29 cellular contexts compared by ENCODE assay signal in the genomic region with DNA sequence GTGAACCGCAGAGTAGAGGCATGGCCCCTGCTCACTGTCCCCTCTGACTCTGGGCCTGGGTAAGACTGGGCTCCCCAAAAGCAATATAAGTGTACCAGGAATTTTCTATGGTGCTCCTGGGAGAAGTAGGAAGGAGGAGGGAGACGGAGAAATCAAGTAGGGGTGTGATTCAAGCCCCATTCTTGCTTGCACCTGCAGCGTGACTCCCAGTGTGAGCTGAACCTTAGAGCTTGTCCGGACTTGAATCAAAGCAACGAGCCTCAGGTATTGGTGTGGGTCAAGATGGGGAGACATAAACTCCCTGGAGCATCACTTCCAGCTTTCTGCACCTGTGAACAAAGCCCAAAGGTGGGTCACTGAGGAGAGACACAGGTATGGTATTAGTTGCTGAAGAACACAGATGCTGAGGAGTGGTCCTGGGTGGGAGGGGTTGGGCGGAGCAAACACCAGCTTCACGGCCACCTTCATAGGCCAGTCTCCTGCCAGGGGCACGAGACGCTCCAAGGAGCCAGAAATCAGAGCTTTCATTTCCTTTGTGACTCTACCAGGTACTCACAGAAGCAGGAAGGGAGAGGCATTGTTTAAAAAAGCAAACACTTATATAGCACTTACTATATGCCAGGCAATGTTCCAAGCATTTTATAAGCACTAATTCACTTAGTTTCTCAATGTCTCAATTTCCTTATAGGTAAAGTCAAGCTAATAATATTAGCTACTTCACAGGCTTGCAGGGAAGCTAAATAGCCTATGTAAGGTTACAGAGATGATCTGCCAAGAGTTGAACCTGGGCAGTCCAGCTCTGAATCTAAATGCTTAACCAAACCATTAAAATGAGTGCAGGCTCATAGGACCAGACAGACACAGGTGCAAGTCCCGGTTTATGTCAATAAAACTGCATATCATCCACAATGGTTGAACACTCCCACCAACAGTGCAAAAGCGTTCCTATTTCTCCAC.
DNase-seq lines count a peak whose midpoint lies in the region; ATAC-seq and TF ChIP-seq lines count a peak whose summit lies in the region.
"Had no signal": no experiment of that assay in that cellular context is flagged by ENCODE, and none has a peak within 500 bp of the region (broad histone marks: within the 10 kb centered on the region; RNA-seq: fewer than 3 reads in every experiment).

No MANE protein-coding gene starts in this region.

- DNase-seq in GM10248 (ENCODE audit: extremely low spot score) (peak; percentile 0), NCI-H2196 (lab: John Stamatoyannopoulos, UW; ENCODE audit: unreplicated experiment) (peak; percentile 71), mucosa of descending colon (peak in 2 of 3 donors; percentile 35 to 55), right lobe of liver (no peak), KG1 (lab: John Stamatoyannopoulos, UW) (no peak), islet precursor cell (no peak), SK-N-DZ (ENCODE audit: low spot score) (no peak)
- no peak for DNase-seq in central memory CD8-positive, alpha-beta T cell (ENCODE audit: low spot score in 2 of 2)
- DNase-seq: activated CD4-positive, alpha-beta memory T cell treated with anti-CD3 and anti-CD28 coated beads for 36 hours; activated CD4-positive, alpha-beta T cell treated with anti-CD3 and anti-CD28 coated beads for 1 hour; activated CD8-positive, alpha-beta memory T cell treated with anti-CD3 and anti-CD28 coated beads, Interleukin-2, amount 50 U/mL, for 4 hours; activated naive CD4-positive, alpha-beta T cell treated with Interleukin-2 at 50 U/mL for 16 hours; central memory CD4-positive, alpha-beta T cell; gastrocnemius medialis; H7; KBM-7; kidney glomerular epithelial cell; MG63; NCI-H524; NK-92 treated with Interleukin-12 subunit alpha and Interleukin-12 subunit beta, amount 100 ng/mL, for 24 hours; PC-9; Right ventricle myocardium superior; stimulated activated naive B cell treated with anti-CD40 and anti-IgM and Interleukin-4, amounts not matched to agents 10 μg/mL and 1 μg/mL and 100 μg/mL, for 72 hours; substantia nigra had no signal

- H3K4me1 Mint-ChIP-seq in central memory CD8-positive, alpha-beta T cell = peaks cover 31% of the 10 kb centered on the region

- H3K4me1 ChIP-seq in mucosa of descending colon (ENCODE audit: low read depth) (peaks cover 17% of the 10 kb centered on the region), right lobe of liver (no peaks in the 10 kb centered on the region)
- H3K4me1 ChIP-seq: gastrocnemius medialis had no signal

- no peak for TF ChIP-seq POLR2A in right lobe of liver (IDR thresholded peaks at IDR 0.05)

- H3K4me3 Mint-ChIP-seq in central memory CD8-positive, alpha-beta T cell = no peak overlapping the region
- H3K4me3 Mint-ChIP-seq: activated CD4-positive, alpha-beta memory T cell treated with anti-CD3 and anti-CD28 coated beads for 36 hours; activated T-helper 1 cell treated with anti-CD3 and anti-CD28 coated beads, Interleukin-12 subunit alpha, Interleukin-12 subunit beta, Interleukin-2, Interleukin-4 antibody, amounts not matched to agents 30 ng/mL and 10 ng/mL and 1 ng/mL, durations not matched to agents 14 hours and 24 hours and 36 hours; stimulated activated naive B cell treated with anti-CD40 and anti-IgM and Interleukin-4, amounts not matched to agents 10 μg/mL and 1 μg/mL and 100 μg/mL, for 72 hours; T-helper 2 cell treated with Interferon-gamma antibody and Interleukin-4, amounts not matched to agents 5 μg/mL and 100 μg/mL, for 36 hours had no signal

- H3K27ac Mint-ChIP-seq in central memory CD8-positive, alpha-beta T cell (ENCODE audit: low read depth) = peak overlapping the region; percentile 29
- H3K27ac Mint-ChIP-seq: activated CD4-positive, alpha-beta memory T cell treated with anti-CD3 and anti-CD28 coated beads for 36 hours; activated T-helper 1 cell treated with anti-CD3 and anti-CD28 coated beads, Interleukin-12 subunit alpha, Interleukin-12 subunit beta, Interleukin-2, Interleukin-4 antibody, amounts not matched to agents 30 ng/mL and 10 ng/mL and 1 ng/mL, durations not matched to agents 14 hours and 24 hours and 36 hours; stimulated activated naive B cell treated with anti-CD40 and anti-IgM and Interleukin-4, amounts not matched to agents 10 μg/mL and 1 μg/mL and 100 μg/mL, for 72 hours; T-helper 2 cell treated with Interferon-gamma antibody and Interleukin-4, amounts not matched to agents 5 μg/mL and 100 μg/mL, for 36 hours had no signal

- H3K9me3 ChIP-seq in mucosa of descending colon = no peaks in the 10 kb centered on the region
- H3K9me3 ChIP-seq in right lobe of liver = no peaks in the 10 kb centered on the region
- H3K9me3 ChIP-seq: gastrocnemius medialis, MG63 had no signal

- H3K36me3 Mint-ChIP-seq in central memory CD8-positive, alpha-beta T cell (ENCODE audit: insufficient read depth) = peaks cover 1% of the 10 kb centered on the region
- H3K36me3 Mint-ChIP-seq: activated CD4-positive, alpha-beta memory T cell treated with anti-CD3 and anti-CD28 coated beads for 36 hours had no signal

- H3K36me3 ChIP-seq in mucosa of descending colon (ENCODE audit: low read depth) (no peaks in the 10 kb centered on the region), right lobe of liver (no peaks in the 10 kb centered on the region)
- H3K36me3 ChIP-seq: BLaER1 treated with 17β-estradiol and CSF1 and Interleukin-3, amounts not matched to agents 10 nM and 100 nM; gastrocnemius medialis; MG63 had no signal

- 60% methylated on average over 9 of the region's 11 CpGs for WGBS in right lobe of liver (ENCODE audit: insufficient coverage, low coverage, low lambda C conversion rate, missing lambda C conversion rate)

- ATAC-seq in central memory CD8-positive, alpha-beta T cell (replicated peaks; ENCODE audit: extremely low read depth, poor library complexity, severe bottlenecking) = no peak
- ATAC-seq in mucosa of descending colon (peak; percentile 86), right lobe of liver (no peak)
- ATAC-seq: gastrocnemius medialis; stimulated activated naive B cell treated with anti-CD40 and anti-IgM and Interleukin-4, amounts not matched to agents 10 μg/mL and 1 μg/mL and 100 μg/mL, for 72 hours had no signal

- no peak overlapping the region for H3K4me3 ChIP-seq in mucosa of descending colon
- H3K4me3 ChIP-seq in right lobe of liver = no peak overlapping the region
- H3K4me3 ChIP-seq: BLaER1 treated with 17β-estradiol and CSF1 and Interleukin-3, amounts not matched to agents 10 nM and 100 nM; gastrocnemius medialis; MG63; PC-9; skin epidermis had no signal

- intact Hi-C loops in mucosa of descending colon (cut with DNase I, micrococcal nuclease) (no loop called here), right lobe of liver (cut with DNase I) (no loop called here)

- peaks cover 10% of the 10 kb centered on the region for H3K9me3 Mint-ChIP-seq in central memory CD8-positive, alpha-beta T cell
- H3K9me3 Mint-ChIP-seq: activated T-helper 1 cell treated with anti-CD3 and anti-CD28 coated beads, Interleukin-12 subunit alpha, Interleukin-12 subunit beta, Interleukin-2, Interleukin-4 antibody, amounts not matched to agents 30 ng/mL and 10 ng/mL and 1 ng/mL, durations not matched to agents 14 hours and 24 hours and 36 hours; T-helper 2 cell treated with Interferon-gamma antibody and Interleukin-4, amounts not matched to agents 5 μg/mL and 100 μg/mL, for 36 hours had no signal

- POLR2A ChIA-PET in GM10248 (lab: Yijun Ruan, JAX) = no interaction called here

- CTCF ChIA-PET in GM10248 (lab: Yijun Ruan, JAX) = interaction anchor here (0.6 kb wide), 1 partner anchor 13 kb away, joined by 3 read pairs; no protein-coding TSS in a partner anchor

- no peaks in the 10 kb centered on the region for H3K27me3 Mint-ChIP-seq in central memory CD8-positive, alpha-beta T cell
- H3K27me3 Mint-ChIP-seq: activated CD4-positive, alpha-beta memory T cell treated with anti-CD3 and anti-CD28 coated beads for 36 hours had no signal

- TF ChIP-seq CTCF in GM10248 (IDR thresholded peaks at IDR 0.05; ENCODE audit: control extremely low read depth, extremely low read depth, low read depth, missing control alignments) (no peak), mucosa of descending colon (IDR thresholded peaks at IDR 0.05) (no peak), right lobe of liver (IDR thresholded peaks at IDR 0.05) (no peak)

- H3K27ac ChIP-seq in right lobe of liver = no peak overlapping the region
- H3K27ac ChIP-seq: BLaER1 treated with 17β-estradiol and CSF1 and Interleukin-3, amounts not matched to agents 10 nM and 100 nM; gastrocnemius medialis; HL-60; PC-9; skin epidermis had no signal

- no peaks in the 10 kb centered on the region for H3K27me3 ChIP-seq in right lobe of liver
- H3K27me3 ChIP-seq: BLaER1 treated with 17β-estradiol and CSF1 and Interleukin-3, amounts not matched to agents 10 nM and 100 nM; gastrocnemius medialis; MG63 had no signal

Comparison
In these comparisons a context has a peak if more than half of its experiments do, and no peak if none do; other contexts are left out.
1. DNase-seq: peak in GM10248 (single experiment), NCI-H2196 (single experiment) and mucosa of descending colon (2 of 3); none in central memory CD8-positive, alpha-beta T cell (0 of 2), right lobe of liver (0 of 3), KG1 (single experiment), islet precursor cell (single experiment) and SK-N-DZ (single experiment).